In the genomic region with DNA sequence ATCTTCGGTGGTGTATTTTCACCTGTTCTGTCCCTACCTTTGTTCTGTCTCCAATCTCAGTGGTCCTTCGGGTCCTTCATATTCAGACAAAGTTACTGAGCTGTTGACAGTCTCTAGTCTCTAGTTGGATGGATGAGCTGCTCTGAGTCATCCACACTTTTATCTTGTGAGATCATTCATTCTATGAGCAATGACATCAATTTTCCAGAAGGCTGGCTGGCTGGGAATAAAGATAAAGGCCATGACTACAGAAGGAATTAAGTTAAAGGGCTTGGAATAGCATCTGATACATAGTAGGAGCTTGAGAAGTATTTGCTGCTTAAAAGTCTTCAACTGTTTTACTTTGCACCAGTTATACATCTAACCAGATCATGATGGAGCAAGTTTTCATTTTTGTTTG, we compare ENCODE assay signal across 11 cellular contexts. TPM values are rescaled to one million over a fixed set of nuclear protein-coding genes. Genes with fewer than 3 reads are reported as not detected.
DNase-seq lines count a peak whose midpoint lies in the region; ATAC-seq and TF ChIP-seq lines count a peak whose summit lies in the region.
"Had no signal": no experiment of that assay in that cellular context is flagged by ENCODE, and none has a peak within 500 bp of the region (broad histone marks: within the 10 kb centered on the region; RNA-seq: fewer than 3 reads in every experiment).

No MANE protein-coding gene starts in this region.

- intact Hi-C loops in Calu3 (cut with micrococcal nuclease; ENCODE audit: unreplicated experiment): loop anchor here (1.0 kb wide), 1 partner anchor 44 kb away; no protein-coding TSS in a partner anchor

- no peak for ATAC-seq in HG03159 (IDR thresholded peaks at IDR 0.05; ENCODE audit: unreplicated experiment)
- no peak for ATAC-seq in HG03097 (IDR thresholded peaks at IDR 0.05; ENCODE audit: low FRiP score, unreplicated experiment)

- no peak for TF ChIP-seq CTCF in Calu3 (IDR thresholded peaks at IDR 0.05; ENCODE audit: unreplicated experiment)
- TF ChIP-seq CTCF in nephron progenitor cell (IDR thresholded peaks at IDR 0.05): no peak

- TF ChIP-seq EP300 in Ishikawa (IDR thresholded peaks at IDR 0.05; ENCODE audit: borderline replicate concordance): peak; percentile 46; the same call in 1 of the 2 replicates

- BruUV-seq in Calu3 (replicated peaks; lab: Mats Ljungman, UMichigan): TSS peak; percentile 57

- no peak for DNase-seq in Calu3
- DNase-seq in dedifferentiated amniotic fluid mesenchymal stem cell (ENCODE audit: extremely low spot score): peak; percentile 88
- no peak for DNase-seq in nephron progenitor cell
- DNase-seq in SIG-M5 treated with dmso at 0.1 percent for 504 hours (lab: John Stamatoyannopoulos, UW; ENCODE audit: unreplicated experiment): no peak
- DNase-seq in NCI-H1694 (lab: John Stamatoyannopoulos, UW): no peak
- DNase-seq: activated B cell treated with CpG ODN at 0.5 μM for 24 hours, NCI-H187 treated with DMSO at 0.1 percent for 48 hours, occipital lobe had no signal

- CTCF ChIA-PET in Calu3 (lab: Charles Lee): interaction anchor here (1.4 to 2.2 kb wide), 2 partner anchors 13 to 43 kb away, joined by 4 to 20 read pairs; partner anchors contain the start of gene SLC39A10

- TF ChIP-seq RAD21 in Ishikawa (IDR thresholded peaks at IDR 0.05; ENCODE audit: low read depth): no peak

- H3K36me3 Mint-ChIP-seq in Calu3 (ENCODE audit: insufficient read depth, unreplicated experiment) (peaks cover 6% of the 10 kb centered on the region), nephron progenitor cell (ENCODE audit: low read depth) (no peaks in the 10 kb centered on the region)

- no peaks in the 10 kb centered on the region for H3K9me3 Mint-ChIP-seq in Calu3 (ENCODE audit: low read depth, unreplicated experiment)
- H3K9me3 Mint-ChIP-seq in nephron progenitor cell: peaks cover 7% of the 10 kb centered on the region
- H3K9me3 Mint-ChIP-seq: activated B cell treated with CpG ODN at 0.5 μM for 24 hours had no signal

- H3K4me3 Mint-ChIP-seq in Calu3 (ENCODE audit: low read depth, unreplicated experiment) (peak overlapping the region; percentile 58), nephron progenitor cell (no peak overlapping the region)
- H3K4me3 Mint-ChIP-seq: activated B cell treated with CpG ODN at 0.5 μM for 24 hours had no signal

- peaks cover 49% of the 10 kb centered on the region for H3K4me1 Mint-ChIP-seq in Calu3 (ENCODE audit: low read depth, unreplicated experiment)
- peaks cover 41% of the 10 kb centered on the region for H3K4me1 Mint-ChIP-seq in nephron progenitor cell

- H3K27me3 Mint-ChIP-seq in Calu3 (ENCODE audit: unreplicated experiment) (no peaks in the 10 kb centered on the region), nephron progenitor cell (ENCODE audit: low read depth, poor library complexity) (peaks cover under 1% of the 10 kb centered on the region)
- H3K27me3 Mint-ChIP-seq: activated B cell treated with CpG ODN at 0.5 μM for 24 hours had no signal

- H3K27ac Mint-ChIP-seq in Calu3 (ENCODE audit: unreplicated experiment): peak overlapping the region; percentile 75
- peak overlapping the region; percentile 32 for H3K27ac Mint-ChIP-seq in nephron progenitor cell
- H3K27ac Mint-ChIP-seq: activated B cell treated with CpG ODN at 0.5 μM for 24 hours had no signal

TF ChIP-seq in Ishikawa, 13 proteins besides CTCF, POLR2A, EP300 and RAD21:
- TF ChIP-seq MAX (IDR thresholded peaks at IDR 0.05) (no peak), REST (IDR thresholded peaks at IDR 0.05; ENCODE audit: low read depth) (no peak), ZBTB7A (IDR thresholded peaks at IDR 0.05; ENCODE audit: low read depth) (no peak), CREB1 (IDR thresholded peaks at IDR 0.05; ENCODE audit: low read depth) (no peak), EGR1 (IDR thresholded peaks at IDR 0.05) (no peak)

RNA-seq across cellular contexts. Expression of gene SLC39A10, which starts 43.1 kb away (rescaled TPM):
- total RNA-seq in Calu3 (2022): 49.0 and 133 TPM in 2 replicates
